ENCODE assay signal across 10 cellular contexts in genomic region chr10:11328264-11329054, GRCh38.
DNase-seq lines count a peak whose midpoint lies in the region; ATAC-seq, FAIRE-seq and TF ChIP-seq lines count a peak whose summit lies in the region.
"Had no signal": no experiment of that assay in that cellular context is flagged by ENCODE, and none has a peak within 500 bp of the region (broad histone marks: within the 10 kb centered on the region; RNA-seq: fewer than 3 reads in every experiment).

No MANE protein-coding gene starts in this region.

- TF ChIP-seq POLR2A in vagina (IDR thresholded peaks at IDR 0.05) = no peak

- H3K36me3 ChIP-seq in bronchial epithelial cell (ENCODE audit: control insufficient read depth, insufficient read depth, low read length) = no peaks in the 10 kb centered on the region
- H3K36me3 ChIP-seq in vagina = peaks cover 0 to 16% of the 10 kb centered on the region in 2 donors
- H3K36me3 ChIP-seq: uterus had no signal

- H3K4me1 Mint-ChIP-seq in activated naive CD4-positive, alpha-beta T cell treated with anti-CD3 and anti-CD28 coated beads for 36 hours (ENCODE audit: low read depth) = peaks cover 53% of the 10 kb centered on the region
- peaks cover 15% of the 10 kb centered on the region for H3K4me1 Mint-ChIP-seq in activated naive CD4-positive, alpha-beta T cell treated with anti-CD3 and anti-CD28 coated beads, Interleukin-2, amount 10 ng/mL, durations not matched to agents 7 days and 5 days

- H3K4me1 ChIP-seq in vagina = peaks cover 18% of the 10 kb centered on the region
- H3K4me1 ChIP-seq: uterus had no signal

- no peaks in the 10 kb centered on the region for H3K27me3 Mint-ChIP-seq in activated naive CD4-positive, alpha-beta T cell treated with anti-CD3 and anti-CD28 coated beads for 36 hours (ENCODE audit: low read depth)
- H3K27me3 Mint-ChIP-seq in activated naive CD4-positive, alpha-beta T cell treated with anti-CD3 and anti-CD28 coated beads, Interleukin-2, amount 10 ng/mL, durations not matched to agents 7 days and 5 days = no peaks in the 10 kb centered on the region

- peaks cover 31% of the 10 kb centered on the region for H3K36me3 Mint-ChIP-seq in activated naive CD4-positive, alpha-beta T cell treated with anti-CD3 and anti-CD28 coated beads for 36 hours (ENCODE audit: low read depth)
- H3K36me3 Mint-ChIP-seq in activated naive CD4-positive, alpha-beta T cell treated with anti-CD3 and anti-CD28 coated beads, Interleukin-2, amount 10 ng/mL, durations not matched to agents 7 days and 5 days = peaks cover 80% of the 10 kb centered on the region

- intact Hi-C loops in activated naive CD4-positive, alpha-beta T cell treated with anti-CD3 and anti-CD28 coated beads for 36 hours (cut with micrococcal nuclease) = loop anchor here (10.0 kb wide), 1 partner anchor 796 kb away; the partner anchor contains the start of gene SEC61A2
- intact Hi-C loops in vagina (cut with DNase I) = no loop called here

- H3K27ac ChIP-seq in vagina = peak overlapping the region; percentile 8
- H3K27ac ChIP-seq: KMS-11 had no signal

- H3K4me3 ChIP-seq in bronchial epithelial cell (ENCODE audit: low read depth, low read length) = no peak overlapping the region
- H3K4me3 ChIP-seq in vagina = no peak overlapping the region
- H3K4me3 ChIP-seq: uterus had no signal

- H3K27me3 ChIP-seq in bronchial epithelial cell (ENCODE audit: control insufficient read depth, insufficient read depth, low read length) (no peaks in the 10 kb centered on the region), vagina (no peaks in the 10 kb centered on the region)
- H3K27me3 ChIP-seq: uterus had no signal

- peak overlapping the region; percentile 55 for H3K27ac Mint-ChIP-seq in activated naive CD4-positive, alpha-beta T cell treated with anti-CD3 and anti-CD28 coated beads for 36 hours
- H3K27ac Mint-ChIP-seq in activated naive CD4-positive, alpha-beta T cell treated with anti-CD3 and anti-CD28 coated beads, Interleukin-2, amount 10 ng/mL, durations not matched to agents 7 days and 5 days = no peak overlapping the region

- no peaks in the 10 kb centered on the region for H3K9me3 ChIP-seq in vagina
- H3K9me3 ChIP-seq: uterus had no signal

- H3K4me3 Mint-ChIP-seq in activated naive CD4-positive, alpha-beta T cell treated with anti-CD3 and anti-CD28 coated beads for 36 hours = no peak overlapping the region
- no peak overlapping the region for H3K4me3 Mint-ChIP-seq in activated naive CD4-positive, alpha-beta T cell treated with anti-CD3 and anti-CD28 coated beads, Interleukin-2, amount 10 ng/mL, durations not matched to agents 7 days and 5 days

- CTCF ChIA-PET in activated naive CD4-positive, alpha-beta T cell treated with anti-CD3 and anti-CD28 coated beads for 36 hours (lab: Charles Lee) = interaction anchor here (0.6 to 0.8 kb wide), 2 partner anchors 10 to 60 kb away, joined by 3 read pairs; no protein-coding TSS in a partner anchor
- CTCF ChIA-PET in activated naive CD4-positive, alpha-beta T cell treated with anti-CD3 and anti-CD28 coated beads, Interleukin-2, amount 10 ng/mL, durations not matched to agents 7 days and 5 days (lab: Charles Lee) = no interaction called here

- no peak for FAIRE-seq in bronchial epithelial cell (lab: Jason Lieb, UNC)

- no peaks in the 10 kb centered on the region for H3K9me3 Mint-ChIP-seq in activated naive CD4-positive, alpha-beta T cell treated with anti-CD3 and anti-CD28 coated beads for 36 hours
- H3K9me3 Mint-ChIP-seq in activated naive CD4-positive, alpha-beta T cell treated with anti-CD3 and anti-CD28 coated beads, Interleukin-2, amount 10 ng/mL, durations not matched to agents 7 days and 5 days = no peaks in the 10 kb centered on the region

- DNase-seq in activated naive CD4-positive, alpha-beta T cell treated with anti-CD3 and anti-CD28 coated beads for 36 hours = no peak
- no peak for DNase-seq in activated naive CD4-positive, alpha-beta T cell treated with anti-CD3 and anti-CD28 coated beads, Interleukin-2, amount 10 ng/mL, durations not matched to agents 7 days and 5 days
- DNase-seq in bronchial epithelial cell (ENCODE audit: low read depth) (peak; percentile 15), mesenteric fat pad (ENCODE audit: low spot score) (peak; percentile 62), vagina (ENCODE audit: extremely low spot score in 2 of 2) (no peak), NCI-H2081 treated with DMSO at 0.1 percent for 48 hours (lab: John Stamatoyannopoulos, UW) (no peak)
- DNase-seq in activated CD4-positive, CD25-positive, alpha-beta regulatory T cell (lab: John Stamatoyannopoulos, UW) = no peak
- DNase-seq: uterus had no signal

- TF ChIP-seq CTCF in bronchial epithelial cell (IDR thresholded peaks at IDR 0.05; ENCODE audit: insufficient read depth, low read length, severe bottlenecking) (no peak), vagina (IDR thresholded peaks at IDR 0.05) (no peak)

- ATAC-seq in HG03025 (IDR thresholded peaks at IDR 0.05; ENCODE audit: low FRiP score, unreplicated experiment) = no peak

Comparison
In these comparisons a context has a peak if more than half of its experiments do, and no peak if none do; other contexts are left out.
1. DNase-seq: peak in bronchial epithelial cell (single experiment) and mesenteric fat pad (single experiment); none in activated naive CD4-positive, alpha-beta T cell treated with anti-CD3 and anti-CD28 coated beads for 36 hours (single experiment), activated naive CD4-positive, alpha-beta T cell treated with anti-CD3 and anti-CD28 coated beads, Interleukin-2, amount 10 ng/mL, durations not matched to agents 7 days and 5 days (single experiment), vagina (0 of 2), activated CD4-positive, CD25-positive, alpha-beta regulatory T cell (0 of 4) and NCI-H2081 treated with DMSO at 0.1 percent for 48 hours (single experiment).